18 cellular contexts compared by ENCODE assay signal in the genomic region with DNA sequence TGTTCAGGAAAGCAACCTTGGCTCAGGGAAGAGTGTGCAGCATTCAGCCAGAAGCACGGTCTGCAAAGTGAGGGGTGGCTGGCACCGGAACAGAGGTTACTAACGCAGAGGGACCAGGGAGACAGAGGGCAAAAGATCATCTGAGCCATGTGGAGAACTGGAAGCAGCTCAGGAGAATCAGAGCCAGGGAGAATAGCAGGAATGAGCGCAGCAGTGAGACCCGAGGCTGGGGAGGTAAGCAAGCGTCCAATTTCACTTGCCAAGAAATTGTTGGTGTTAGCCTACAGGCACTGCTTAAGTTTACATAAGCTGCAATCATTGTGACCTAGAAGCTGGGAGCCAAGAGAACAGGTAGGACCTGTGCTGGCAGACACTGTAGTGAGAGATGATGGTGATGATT.
DNase-seq lines count a peak whose midpoint lies in the region; ATAC-seq and TF ChIP-seq lines count a peak whose summit lies in the region.
"Had no signal": no experiment of that assay in that cellular context is flagged by ENCODE, and none has a peak within 500 bp of the region (broad histone marks: within the 10 kb centered on the region; RNA-seq: fewer than 3 reads in every experiment).

No MANE protein-coding gene starts in this region.

- TF ChIP-seq RAD21 in liver (IDR thresholded peaks at IDR 0.05) = peak; percentile 36 to 42

- H2AFZ ChIP-seq in neural progenitor cell (replicated peaks) = no peak overlapping the region
- H2AFZ ChIP-seq: GM23338 had no signal

- H3K27ac ChIP-seq in VCaP (peak overlapping the region; percentile 60), liver (ENCODE audit: low read depth in 1 of 2, low read length in 2 of 2) (peak overlapping the region in 1 of 2 donors; percentile 37), neural progenitor cell (no peak overlapping the region), transverse colon (no peak overlapping the region)

- H3K4me1 ChIP-seq in liver (ENCODE audit: control insufficient read depth in 4 of 4, insufficient read depth in 4 of 4, low read length in 3 of 4) = peaks cover 0 to 27% (median 21%) of the 10 kb centered on the region in 4 donors
- no peaks in the 10 kb centered on the region for H3K4me1 ChIP-seq in neural progenitor cell
- no peaks in the 10 kb centered on the region for H3K4me1 ChIP-seq in transverse colon

- H4K20me1 ChIP-seq in neural progenitor cell (ENCODE audit: low read depth) = no peaks in the 10 kb centered on the region

- H3K4me3 Mint-ChIP-seq in neural progenitor cell = no peak overlapping the region
- H3K4me3 Mint-ChIP-seq: CD4-positive, alpha-beta memory T cell; GM23338; H9 had no signal

- peak overlapping the region; percentile 19 for H3K27ac Mint-ChIP-seq in neural progenitor cell
- H3K27ac Mint-ChIP-seq: CD4-positive, alpha-beta memory T cell; GM23338; H9 had no signal

- H3K9me3 Mint-ChIP-seq in neural progenitor cell = no peaks in the 10 kb centered on the region
- H3K9me3 Mint-ChIP-seq: GM23338, H9 had no signal

- no peaks in the 10 kb centered on the region for H3K36me3 Mint-ChIP-seq in neural progenitor cell
- H3K36me3 Mint-ChIP-seq: CD4-positive, alpha-beta memory T cell had no signal

- peaks cover 4% of the 10 kb centered on the region for H3K27me3 Mint-ChIP-seq in neural progenitor cell (ENCODE audit: insufficient read depth, low read depth)

- in situ Hi-C loops in transverse colon (cut with MboI; ENCODE audit: low pct_ligation_motif_present in 1 of 4, low pct_unique_long_range_greater_than_20kb in 1 of 4, low sequenced_read_pairs in 3 of 4) = no loop called here

- no peak for ATAC-seq in HG03565 (IDR thresholded peaks at IDR 0.05; ENCODE audit: unreplicated experiment)
- ATAC-seq: GM12878, GM23338, HCT116 had no signal

- H3K9ac ChIP-seq in liver (ENCODE audit: low read depth in 1 of 2, low read length in 2 of 2) (no peak overlapping the region), neural progenitor cell (no peak overlapping the region)

- no peak overlapping the region for H3K4me3 ChIP-seq in LNCaP clone FGC (ENCODE audit: low read depth, low read length)
- no peak overlapping the region for H3K4me3 ChIP-seq in liver (ENCODE audit: low read depth in 1 of 3, low read length in 3 of 3)
- no peak overlapping the region for H3K4me3 ChIP-seq in neural progenitor cell
- no peak overlapping the region for H3K4me3 ChIP-seq in transverse colon
- H3K4me3 ChIP-seq: GM12878, GM23338 had no signal

- no peaks in the 10 kb centered on the region for H3K36me3 ChIP-seq in liver (ENCODE audit: control insufficient read depth in 4 of 4, insufficient read depth in 3 of 4, low read depth in 1 of 4, low read length in 3 of 4)
- H3K36me3 ChIP-seq in neural progenitor cell = no peaks in the 10 kb centered on the region
- no peaks in the 10 kb centered on the region for H3K36me3 ChIP-seq in transverse colon

- H3K79me2 ChIP-seq in neural progenitor cell (ENCODE audit: low read depth) = no peaks in the 10 kb centered on the region

- intact Hi-C loops in transverse colon (cut with DNase I; ENCODE audit: low total_unique reads) = no loop called here

- no peak for TF ChIP-seq EP300 in transverse colon (IDR thresholded peaks at IDR 0.05; ENCODE audit: low read depth)

- H3K9me3 ChIP-seq in liver (ENCODE audit: control insufficient read depth in 4 of 4, low read length in 3 of 4) (no peaks in the 10 kb centered on the region), neural progenitor cell (ENCODE audit: low read depth) (no peaks in the 10 kb centered on the region), transverse colon (no peaks in the 10 kb centered on the region)
- H3K9me3 ChIP-seq: Caco-2 had no signal

- no peaks in the 10 kb centered on the region for H3K27me3 ChIP-seq in liver (ENCODE audit: control insufficient read depth in 4 of 4, insufficient read depth in 4 of 4, low read length in 3 of 4)
- no peaks in the 10 kb centered on the region for H3K27me3 ChIP-seq in neural progenitor cell
- H3K27me3 ChIP-seq in transverse colon = no peaks in the 10 kb centered on the region

- H3K4me2 ChIP-seq in neural progenitor cell = no peak overlapping the region
- H3K4me2 ChIP-seq: GM23338 had no signal

- WGBS in liver = 31% methylated on average over 6 of the region's 6 CpGs
- 74 to 82% methylated on average over 5 to 6 of the region's 6 CpGs for WGBS in transverse colon (ENCODE audit: low coverage in 1 of 2), 2 donors

- H3F3A ChIP-seq in neural progenitor cell (ENCODE audit: low read depth) = no peaks in the 10 kb centered on the region

- TF ChIP-seq CTCF in LNCaP clone FGC (IDR thresholded peaks at IDR 0.05; ENCODE audit: control insufficient read depth, extremely low read depth, insufficient read depth) (no peak), VCaP (conservative IDR thresholded peaks at IDR 0.05) (no peak), liver (IDR thresholded peaks at IDR 0.05; ENCODE audit: low read depth, low read length, missing input control) (no peak), neural progenitor cell (IDR thresholded peaks at IDR 0.05) (no peak), transverse colon (IDR thresholded peaks at IDR 0.05) (no peak)

- DNase-seq in LNCaP clone FGC (ENCODE audit: low read depth) (peak; percentile 73), neural progenitor cell (ENCODE audit: low spot score) (no peak), NCI-H82 (lab: John Stamatoyannopoulos, UW) (no peak), NCI-H526 (lab: John Stamatoyannopoulos, UW) (no peak), transverse colon (no peak)
- DNase-seq: C1 segment of cervical spinal cord; Caco-2; CD4-positive, alpha-beta memory T cell; DMS153; DND-41; GDM1; H9 had no signal

- H3K4me1 Mint-ChIP-seq in neural progenitor cell = peaks cover 7% of the 10 kb centered on the region
- H3K4me1 Mint-ChIP-seq: CD4-positive, alpha-beta memory T cell had no signal

- TF ChIP-seq POLR2A in transverse colon (IDR thresholded peaks at IDR 0.05) = no peak

TF ChIP-seq in liver, 16 proteins besides CTCF, POLR2A, EP300 and RAD21:
- no peak for TF ChIP-seq TAF1 (conservative IDR thresholded peaks at IDR 0.05)
- TF ChIP-seq JUND (IDR thresholded peaks at IDR 0.05) = peak in 1 of 2 donors; percentile 54
- peak; percentile 79 to 86 for TF ChIP-seq HNF4A (conservative IDR thresholded peaks at IDR 0.05)
- peak; percentile 60 to 87 for TF ChIP-seq RXRA (IDR thresholded peaks at IDR 0.05)
- peak; percentile 78 for TF ChIP-seq FOXA1 (IDR thresholded peaks at IDR 0.05)
- no peak for TF ChIP-seq GABPA (IDR thresholded peaks at IDR 0.05 in 1 of 2, conservative IDR thresholded peaks at IDR 0.05 in 1 of 2)
- peak in 1 of 2 donors; percentile 22 for TF ChIP-seq EGR1 (IDR thresholded peaks at IDR 0.05; ENCODE audit: low read depth in 2 of 2)
- TF ChIP-seq FOXA2 (IDR thresholded peaks at IDR 0.05) = peak; percentile 64
- TF ChIP-seq, protein P1, sequence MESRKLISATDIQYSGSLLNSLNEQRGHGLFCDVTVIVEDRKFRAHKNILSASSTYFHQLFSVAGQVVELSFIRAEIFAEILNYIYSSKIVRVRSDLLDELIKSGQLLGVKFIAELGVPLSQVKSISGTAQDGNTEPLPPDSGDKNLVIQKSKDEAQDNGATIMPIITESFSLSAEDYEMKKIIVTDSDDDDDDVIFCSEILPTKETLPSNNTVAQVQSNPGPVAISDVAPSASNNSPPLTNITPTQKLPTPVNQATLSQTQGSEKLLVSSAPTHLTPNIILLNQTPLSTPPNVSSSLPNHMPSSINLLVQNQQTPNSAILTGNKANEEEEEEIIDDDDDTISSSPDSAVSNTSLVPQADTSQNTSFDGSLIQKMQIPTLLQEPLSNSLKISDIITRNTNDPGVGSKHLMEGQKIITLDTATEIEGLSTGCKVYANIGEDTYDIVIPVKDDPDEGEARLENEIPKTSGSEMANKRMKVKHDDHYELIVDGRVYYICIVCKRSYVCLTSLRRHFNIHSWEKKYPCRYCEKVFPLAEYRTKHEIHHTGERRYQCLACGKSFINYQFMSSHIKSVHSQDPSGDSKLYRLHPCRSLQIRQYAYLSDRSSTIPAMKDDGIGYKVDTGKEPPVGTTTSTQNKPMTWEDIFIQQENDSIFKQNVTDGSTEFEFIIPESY (IDR thresholded peaks at IDR 0.05) = peak; percentile 45
- TF ChIP-seq, protein P2, sequence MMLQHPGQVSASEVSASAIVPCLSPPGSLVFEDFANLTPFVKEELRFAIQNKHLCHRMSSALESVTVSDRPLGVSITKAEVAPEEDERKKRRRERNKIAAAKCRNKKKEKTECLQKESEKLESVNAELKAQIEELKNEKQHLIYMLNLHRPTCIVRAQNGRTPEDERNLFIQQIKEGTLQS (IDR thresholded peaks at IDR 0.05) = no peak
- no peak for TF ChIP-seq HNF4G (IDR thresholded peaks at IDR 0.05)
- TF ChIP-seq SP1 (IDR thresholded peaks at IDR 0.05) = peak; percentile 67
- TF ChIP-seq NR2F2 (IDR thresholded peaks at IDR 0.05) = peak; percentile 31
- TF ChIP-seq YY1 (IDR thresholded peaks at IDR 0.05) = peak; percentile 64
- TF ChIP-seq, protein P3, sequence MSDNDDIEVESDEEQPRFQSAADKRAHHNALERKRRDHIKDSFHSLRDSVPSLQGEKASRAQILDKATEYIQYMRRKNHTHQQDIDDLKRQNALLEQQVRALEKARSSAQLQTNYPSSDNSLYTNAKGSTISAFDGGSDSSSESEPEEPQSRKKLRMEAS (IDR thresholded peaks at IDR 0.05) = peak; percentile 82
- TF ChIP-seq, protein P4, sequence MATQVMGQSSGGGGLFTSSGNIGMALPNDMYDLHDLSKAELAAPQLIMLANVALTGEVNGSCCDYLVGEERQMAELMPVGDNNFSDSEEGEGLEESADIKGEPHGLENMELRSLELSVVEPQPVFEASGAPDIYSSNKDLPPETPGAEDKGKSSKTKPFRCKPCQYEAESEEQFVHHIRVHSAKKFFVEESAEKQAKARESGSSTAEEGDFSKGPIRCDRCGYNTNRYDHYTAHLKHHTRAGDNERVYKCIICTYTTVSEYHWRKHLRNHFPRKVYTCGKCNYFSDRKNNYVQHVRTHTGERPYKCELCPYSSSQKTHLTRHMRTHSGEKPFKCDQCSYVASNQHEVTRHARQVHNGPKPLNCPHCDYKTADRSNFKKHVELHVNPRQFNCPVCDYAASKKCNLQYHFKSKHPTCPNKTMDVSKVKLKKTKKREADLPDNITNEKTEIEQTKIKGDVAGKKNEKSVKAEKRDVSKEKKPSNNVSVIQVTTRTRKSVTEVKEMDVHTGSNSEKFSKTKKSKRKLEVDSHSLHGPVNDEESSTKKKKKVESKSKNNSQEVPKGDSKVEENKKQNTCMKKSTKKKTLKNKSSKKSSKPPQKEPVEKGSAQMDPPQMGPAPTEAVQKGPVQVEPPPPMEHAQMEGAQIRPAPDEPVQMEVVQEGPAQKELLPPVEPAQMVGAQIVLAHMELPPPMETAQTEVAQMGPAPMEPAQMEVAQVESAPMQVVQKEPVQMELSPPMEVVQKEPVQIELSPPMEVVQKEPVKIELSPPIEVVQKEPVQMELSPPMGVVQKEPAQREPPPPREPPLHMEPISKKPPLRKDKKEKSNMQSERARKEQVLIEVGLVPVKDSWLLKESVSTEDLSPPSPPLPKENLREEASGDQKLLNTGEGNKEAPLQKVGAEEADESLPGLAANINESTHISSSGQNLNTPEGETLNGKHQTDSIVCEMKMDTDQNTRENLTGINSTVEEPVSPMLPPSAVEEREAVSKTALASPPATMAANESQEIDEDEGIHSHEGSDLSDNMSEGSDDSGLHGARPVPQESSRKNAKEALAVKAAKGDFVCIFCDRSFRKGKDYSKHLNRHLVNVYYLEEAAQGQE (IDR thresholded peaks at IDR 0.05) = peak; percentile 62
